Comparison of ENCODE assay signal across 8 cellular contexts in the genomic region with DNA sequence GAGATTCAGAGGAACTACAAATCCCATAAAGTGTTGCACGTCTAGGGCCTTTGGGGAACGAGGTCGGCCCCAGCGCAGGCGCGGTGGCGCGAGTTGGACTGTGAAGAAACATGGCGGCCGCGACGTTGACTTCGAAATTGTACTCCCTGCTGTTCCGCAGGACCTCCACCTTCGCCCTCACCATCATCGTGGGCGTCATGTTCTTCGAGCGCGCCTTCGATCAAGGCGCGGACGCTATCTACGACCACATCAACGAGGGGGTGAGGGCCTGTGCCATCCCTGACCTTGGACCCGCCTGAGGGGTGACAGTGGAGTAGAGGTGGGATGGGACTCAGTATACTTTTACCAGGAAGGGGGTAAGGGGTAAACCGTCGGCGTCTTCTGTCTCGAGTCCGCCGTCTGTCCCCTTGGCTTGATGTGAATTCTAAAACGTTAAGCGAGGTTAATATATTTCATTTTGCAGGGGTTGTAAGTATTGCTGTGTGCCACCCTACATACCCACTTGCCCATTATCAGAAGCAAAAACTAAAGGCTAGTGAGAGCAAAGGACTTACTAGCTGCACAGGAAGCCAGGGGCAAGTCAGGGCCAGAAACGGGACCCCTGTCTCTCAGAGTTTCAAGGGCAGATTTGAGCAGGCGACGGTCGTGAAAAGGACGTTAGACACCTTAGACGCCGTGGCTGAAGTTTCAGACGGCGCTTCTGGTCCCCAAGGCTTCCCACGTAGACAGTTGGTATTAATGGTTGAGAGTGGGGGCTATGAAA. TPM values are rescaled to one million over a fixed set of nuclear protein-coding genes. Genes with fewer than 3 reads are reported as not detected.
DNase-seq lines count a peak whose midpoint lies in the region; ATAC-seq and TF ChIP-seq lines count a peak whose summit lies in the region.

A gene (plus strand): TSS at position 81 of the 763 bp plus-strand sequence. CDS start 30 bp downstream, at position 111.

- peak within 1 kb of the TSS; percentile 97 for H3K4me3 ChIP-seq in GM12864 (ENCODE audit: low read depth, low read length)
- H3K4me3 ChIP-seq in prostate gland, result peak within 1 kb of the TSS; percentile 54 to 78

- TF ChIP-seq POLR2A in prostate gland (IDR thresholded peaks at IDR 0.05), result peak; percentile 62

- intact Hi-C loops in T-helper 1 cell treated with Interleukin-12 subunit alpha and Interleukin-12 subunit beta and Interleukin-4 antibody, amounts not matched to agents 30 ng/mL and 1 ng/mL, for 36 hours (cut with micrococcal nuclease), result loop anchor here (1.0 to 10.0 kb wide), 15 partner anchors 16 to 1727 kb away; a partner anchor contains a TSS
- intact Hi-C loops in left ventricle myocardium superior (cut with micrococcal nuclease), result loop anchor here (5.0 kb wide), 1 partner anchor 70 kb away; a partner anchor contains a TSS
- intact Hi-C loops in prostate gland (cut with DNase I), result loop anchor here (10.0 kb wide), 1 partner anchor 117 kb away; a partner anchor contains a TSS

- no peak for TF ChIP-seq CTCF in GM12864 (IDR thresholded peaks at IDR 0.05; ENCODE audit: low read depth, low read length, missing control alignments)
- no peak for TF ChIP-seq CTCF in prostate gland (IDR thresholded peaks at IDR 0.05)

- H3K4me1 ChIP-seq in prostate gland (replicated peaks), result peaks cover 11% of the 10 kb centered on the region

- no peaks in the 10 kb centered on the region for H3K27me3 ChIP-seq in prostate gland (replicated peaks; ENCODE audit: insufficient read depth)

- ATAC-seq in HG02642 (IDR thresholded peaks at IDR 0.05; ENCODE audit: poor library complexity, unreplicated experiment), result peak; percentile 76
- peak; percentile 90 for ATAC-seq in left ventricle myocardium superior

- WGBS in prostate gland, result 12% methylated on average over 45 of the region's 45 CpGs

- H3K36me3 ChIP-seq in prostate gland, result peaks cover 4 to 6% of the 10 kb centered on the region in 2 donors

- DNase-seq in GM12864 (ENCODE audit: low read depth) (peak; percentile 79), NCI-H1417 (lab: John Stamatoyannopoulos, UW) (peak; percentile 86 to 96 (median 86)), amniotic epithelial cell (ENCODE audit: low read depth) (peak; percentile 84), left ventricle myocardium superior (peak; percentile 97), prostate gland (ENCODE audit: low spot score) (peak; percentile 89), ureter (ENCODE audit: low spot score) (peak; percentile 91)

- no peaks in the 10 kb centered on the region for H3K9me3 ChIP-seq in prostate gland

- peak within 1 kb of the TSS; percentile 80 to 83 for H3K27ac ChIP-seq in prostate gland

RNA-seq across cellular contexts. Expression of the gene that starts here (rescaled TPM):
- 87.5 and 90.8 TPM in 2 replicates for total RNA-seq in T-helper 1 cell treated with Interleukin-12 subunit alpha and Interleukin-12 subunit beta and Interleukin-4 antibody, amounts not matched to agents 30 ng/mL and 1 ng/mL, for 36 hours
- 402 TPM for total RNA-seq in left ventricle myocardium superior
- 100 to 1,000 TPM in 1 of 2 donors, 10 to 100 TPM in 1; 92.8 to 124 TPM for total RNA-seq in prostate gland
- 104 TPM for total RNA-seq in ureter

Comparison
In these comparisons a context has a peak if more than half of its experiments do, and no peak if none do; other contexts are left out.
1. Peak in every context shown above with its lines: DNase-seq, ATAC-seq, H3K4me3 ChIP-seq and H3K27ac ChIP-seq.